ENCODE assay signal across 1 cellular context in the genomic region with DNA sequence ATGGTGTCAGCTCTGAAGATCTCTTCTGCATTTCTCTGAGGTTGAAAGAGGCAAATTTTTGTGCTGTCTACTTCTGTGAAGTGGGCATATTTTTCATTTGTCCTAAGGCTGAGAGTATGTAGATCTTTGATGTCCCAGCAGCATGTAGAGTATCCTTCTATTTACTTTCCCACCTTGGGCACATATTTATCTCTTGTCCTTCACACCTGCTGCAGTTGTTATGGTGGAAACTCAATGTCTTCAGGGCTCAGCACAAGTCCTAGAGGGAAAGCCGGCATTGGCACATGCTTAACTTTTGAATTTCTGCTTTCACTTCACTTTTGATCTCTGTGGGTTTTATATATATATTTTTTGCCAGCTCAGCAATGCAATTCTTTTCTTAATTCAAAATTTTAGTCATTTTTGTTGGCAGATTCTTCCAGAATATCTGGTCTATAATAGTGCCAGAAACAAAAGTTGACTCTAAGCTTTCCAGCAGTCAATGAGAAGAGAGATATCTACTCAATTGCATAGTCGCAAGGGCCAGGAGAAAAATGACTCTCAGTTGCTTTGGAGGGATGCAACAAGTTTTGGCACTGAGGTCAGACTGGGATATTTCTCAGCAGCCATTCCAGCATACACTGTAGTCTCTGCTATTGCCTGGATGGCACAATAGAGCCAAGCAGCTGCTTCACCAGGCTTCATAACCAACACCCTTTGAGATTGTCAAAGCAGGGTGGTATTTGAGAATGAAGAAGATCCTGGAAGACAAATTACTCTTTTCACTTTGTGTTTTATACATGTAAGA.
TF ChIP-seq lines count a peak whose summit lies in the region.

No MANE protein-coding gene starts in this region.

TF ChIP-seq in HCT116, 20 proteins besides CTCF, POLR2A, EP300 and RAD21 (continued from another document):
- TF ChIP-seq, protein P1, sequence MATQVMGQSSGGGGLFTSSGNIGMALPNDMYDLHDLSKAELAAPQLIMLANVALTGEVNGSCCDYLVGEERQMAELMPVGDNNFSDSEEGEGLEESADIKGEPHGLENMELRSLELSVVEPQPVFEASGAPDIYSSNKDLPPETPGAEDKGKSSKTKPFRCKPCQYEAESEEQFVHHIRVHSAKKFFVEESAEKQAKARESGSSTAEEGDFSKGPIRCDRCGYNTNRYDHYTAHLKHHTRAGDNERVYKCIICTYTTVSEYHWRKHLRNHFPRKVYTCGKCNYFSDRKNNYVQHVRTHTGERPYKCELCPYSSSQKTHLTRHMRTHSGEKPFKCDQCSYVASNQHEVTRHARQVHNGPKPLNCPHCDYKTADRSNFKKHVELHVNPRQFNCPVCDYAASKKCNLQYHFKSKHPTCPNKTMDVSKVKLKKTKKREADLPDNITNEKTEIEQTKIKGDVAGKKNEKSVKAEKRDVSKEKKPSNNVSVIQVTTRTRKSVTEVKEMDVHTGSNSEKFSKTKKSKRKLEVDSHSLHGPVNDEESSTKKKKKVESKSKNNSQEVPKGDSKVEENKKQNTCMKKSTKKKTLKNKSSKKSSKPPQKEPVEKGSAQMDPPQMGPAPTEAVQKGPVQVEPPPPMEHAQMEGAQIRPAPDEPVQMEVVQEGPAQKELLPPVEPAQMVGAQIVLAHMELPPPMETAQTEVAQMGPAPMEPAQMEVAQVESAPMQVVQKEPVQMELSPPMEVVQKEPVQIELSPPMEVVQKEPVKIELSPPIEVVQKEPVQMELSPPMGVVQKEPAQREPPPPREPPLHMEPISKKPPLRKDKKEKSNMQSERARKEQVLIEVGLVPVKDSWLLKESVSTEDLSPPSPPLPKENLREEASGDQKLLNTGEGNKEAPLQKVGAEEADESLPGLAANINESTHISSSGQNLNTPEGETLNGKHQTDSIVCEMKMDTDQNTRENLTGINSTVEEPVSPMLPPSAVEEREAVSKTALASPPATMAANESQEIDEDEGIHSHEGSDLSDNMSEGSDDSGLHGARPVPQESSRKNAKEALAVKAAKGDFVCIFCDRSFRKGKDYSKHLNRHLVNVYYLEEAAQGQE (IDR thresholded peaks at IDR 0.05; ENCODE audit: low read depth), result no peak
- no peak for TF ChIP-seq SRF (IDR thresholded peaks at IDR 0.05; ENCODE audit: low read depth)
- TF ChIP-seq ZNF274 (IDR thresholded peaks at IDR 0.05; ENCODE audit: low read depth, low read length), result no peak
- TF ChIP-seq JUND (IDR thresholded peaks at IDR 0.05), result no peak
- no peak for TF ChIP-seq SP1 (IDR thresholded peaks at IDR 0.05; ENCODE audit: low read depth)
- no peak for TF ChIP-seq YY1 (IDR thresholded peaks at IDR 0.05; ENCODE audit: extremely low read depth, insufficient replicate concordance, low read depth, low read length)
- TF ChIP-seq, protein P2, sequence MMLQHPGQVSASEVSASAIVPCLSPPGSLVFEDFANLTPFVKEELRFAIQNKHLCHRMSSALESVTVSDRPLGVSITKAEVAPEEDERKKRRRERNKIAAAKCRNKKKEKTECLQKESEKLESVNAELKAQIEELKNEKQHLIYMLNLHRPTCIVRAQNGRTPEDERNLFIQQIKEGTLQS (IDR thresholded peaks at IDR 0.05), result no peak
- TF ChIP-seq ZFX (IDR thresholded peaks at IDR 0.05), result no peak
- TF ChIP-seq EGR1 (IDR thresholded peaks at IDR 0.05; ENCODE audit: low read depth), result no peak
- no peak for TF ChIP-seq TCF7L2 (IDR thresholded peaks at IDR 0.05; ENCODE audit: borderline replicate concordance, extremely low read depth, insufficient read depth, insufficient read length)
- TF ChIP-seq EZH2phosphoT487 (IDR thresholded peaks at IDR 0.05; ENCODE audit: borderline replicate concordance), result no peak
- TF ChIP-seq CBX3 (IDR thresholded peaks at IDR 0.05; ENCODE audit: low read depth), result no peak
- TF ChIP-seq EZH2 (IDR thresholded peaks at IDR 0.05), result no peak
TF ChIP-seq in HCT116: peak in this region for 0.
